ENCODE assay signal across 1 cellular context in the genomic region with DNA sequence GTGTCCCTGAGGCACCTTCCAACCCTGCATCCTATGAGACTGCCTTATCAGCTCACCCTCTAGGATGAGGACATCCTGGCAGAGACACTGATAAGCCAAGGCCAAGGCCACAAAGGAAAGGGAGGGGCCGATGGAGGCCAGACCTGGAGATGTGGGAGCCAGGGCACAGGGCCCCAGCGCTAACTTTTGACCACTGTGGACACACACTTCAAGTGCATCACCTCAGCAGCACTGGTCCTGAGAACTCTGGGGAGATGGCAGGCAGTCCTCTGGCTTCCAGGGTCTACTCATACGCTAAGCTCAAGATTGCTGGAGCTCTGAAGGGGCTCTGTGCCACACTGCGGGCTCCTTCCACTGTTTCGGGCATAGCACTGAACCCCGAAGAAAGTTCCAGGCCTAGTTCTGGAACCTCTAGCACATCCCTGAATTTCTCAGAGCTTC.
TF ChIP-seq lines count a peak whose summit lies in the region.

No MANE protein-coding gene starts in this region.

TF ChIP-seq in HepG2, 621 proteins besides CTCF, POLR2A, EP300 and RAD21 (continued from another document and continues in another):
- TF ChIP-seq, protein P1, sequence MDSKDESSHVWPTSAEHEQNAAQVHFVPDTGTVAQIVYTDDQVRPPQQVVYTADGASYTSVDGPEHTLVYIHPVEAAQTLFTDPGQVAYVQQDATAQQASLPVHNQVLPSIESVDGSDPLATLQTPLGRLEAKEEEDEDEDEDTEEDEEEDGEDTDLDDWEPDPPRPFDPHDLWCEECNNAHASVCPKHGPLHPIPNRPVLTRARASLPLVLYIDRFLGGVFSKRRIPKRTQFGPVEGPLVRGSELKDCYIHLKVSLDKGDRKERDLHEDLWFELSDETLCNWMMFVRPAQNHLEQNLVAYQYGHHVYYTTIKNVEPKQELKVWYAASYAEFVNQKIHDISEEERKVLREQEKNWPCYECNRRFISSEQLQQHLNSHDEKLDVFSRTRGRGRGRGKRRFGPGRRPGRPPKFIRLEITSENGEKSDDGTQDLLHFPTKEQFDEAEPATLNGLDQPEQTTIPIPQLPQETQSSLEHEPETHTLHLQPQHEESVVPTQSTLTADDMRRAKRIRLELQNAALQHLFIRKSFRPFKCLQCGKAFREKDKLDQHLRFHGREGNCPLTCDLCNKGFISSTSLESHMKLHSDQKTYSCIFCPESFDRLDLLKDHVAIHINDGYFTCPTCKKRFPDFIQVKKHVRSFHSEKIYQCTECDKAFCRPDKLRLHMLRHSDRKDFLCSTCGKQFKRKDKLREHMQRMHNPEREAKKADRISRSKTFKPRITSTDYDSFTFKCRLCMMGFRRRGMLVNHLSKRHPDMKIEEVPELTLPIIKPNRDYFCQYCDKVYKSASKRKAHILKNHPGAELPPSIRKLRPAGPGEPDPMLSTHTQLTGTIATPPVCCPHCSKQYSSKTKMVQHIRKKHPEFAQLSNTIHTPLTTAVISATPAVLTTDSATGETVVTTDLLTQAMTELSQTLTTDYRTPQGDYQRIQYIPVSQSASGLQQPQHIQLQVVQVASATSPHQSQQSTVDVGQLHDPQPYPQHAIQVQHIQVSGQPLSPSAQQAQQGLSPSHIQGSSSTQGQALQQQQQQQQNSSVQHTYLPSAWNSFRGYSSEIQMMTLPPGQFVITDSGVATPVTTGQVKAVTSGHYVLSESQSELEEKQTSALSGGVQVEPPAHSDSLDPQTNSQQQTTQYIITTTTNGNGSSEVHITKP (CRISPR knock-in tag; IDR thresholded peaks at IDR 0.05; ENCODE audit: low read depth), result 0 out of 2 replicates have a peak, but pooled peaks have one; percentile 8
- TF ChIP-seq ZNF460 (CRISPR knock-in tag; IDR thresholded peaks at IDR 0.05; ENCODE audit: borderline replicate concordance) (no peak), HES4 (CRISPR knock-in tag; IDR thresholded peaks at IDR 0.05; ENCODE audit: borderline replicate concordance) (no peak), PHF5A (CRISPR knock-in tag; IDR thresholded peaks at IDR 0.05; ENCODE audit: low read depth, unreplicated experiment) (no peak), ZNF557 (CRISPR knock-in tag; IDR thresholded peaks at IDR 0.05) (no peak), ZNF720 (CRISPR knock-in tag; IDR thresholded peaks at IDR 0.05) (no peak), NFATC3 (CRISPR knock-in tag; IDR thresholded peaks at IDR 0.05) (no peak), ZNF12 (CRISPR knock-in tag; IDR thresholded peaks at IDR 0.05) (no peak), SMAD9 (CRISPR knock-in tag; IDR thresholded peaks at IDR 0.05) (no peak), NR3C1 (CRISPR knock-in tag; IDR thresholded peaks at IDR 0.05) (no peak), MYNN (CRISPR knock-in tag; IDR thresholded peaks at IDR 0.05; ENCODE audit: low read depth) (no peak), U2AF1 (optimal IDR thresholded peaks at IDR 0.05; ENCODE audit: low read depth, low read length) (no peak), HNF4A (CRISPR knock-in tag; IDR thresholded peaks at IDR 0.05) (0 out of 2 replicates have a peak, but pooled peaks have one; percentile 27), MTF1 (CRISPR knock-in tag; IDR thresholded peaks at IDR 0.05) (no peak), GATA4 (IDR thresholded peaks at IDR 0.05; ENCODE audit: borderline replicate concordance, low read depth) (peak; percentile 73; the same call in 1 of the 2 replicates), ATF7-NPFF (CRISPR knock-in tag; IDR thresholded peaks at IDR 0.05; ENCODE audit: low read depth) (no peak), NR2F1 (CRISPR knock-in tag; IDR thresholded peaks at IDR 0.05) (0 out of 4 replicates have a peak, but pooled peaks of 1 of the 2 experiments have one; percentile 19), NCOA2 (CRISPR knock-in tag; IDR thresholded peaks at IDR 0.05) (peak; percentile 41; the same call in 1 of the 2 replicates), ATF1 (CRISPR knock-in tag; IDR thresholded peaks at IDR 0.05) (no peak), CBX2 (IDR thresholded peaks at IDR 0.05; ENCODE audit: low read depth, low read length) (no peak), CBX2 (CRISPR knock-in tag; IDR thresholded peaks at IDR 0.05; ENCODE audit: low read depth) (no peak), STAG1 (CRISPR knock-in tag; IDR thresholded peaks at IDR 0.05) (no peak)
- TF ChIP-seq, protein P2, sequence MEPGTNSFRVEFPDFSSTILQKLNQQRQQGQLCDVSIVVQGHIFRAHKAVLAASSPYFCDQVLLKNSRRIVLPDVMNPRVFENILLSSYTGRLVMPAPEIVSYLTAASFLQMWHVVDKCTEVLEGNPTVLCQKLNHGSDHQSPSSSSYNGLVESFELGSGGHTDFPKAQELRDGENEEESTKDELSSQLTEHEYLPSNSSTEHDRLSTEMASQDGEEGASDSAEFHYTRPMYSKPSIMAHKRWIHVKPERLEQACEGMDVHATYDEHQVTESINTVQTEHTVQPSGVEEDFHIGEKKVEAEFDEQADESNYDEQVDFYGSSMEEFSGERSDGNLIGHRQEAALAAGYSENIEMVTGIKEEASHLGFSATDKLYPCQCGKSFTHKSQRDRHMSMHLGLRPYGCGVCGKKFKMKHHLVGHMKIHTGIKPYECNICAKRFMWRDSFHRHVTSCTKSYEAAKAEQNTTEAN (CRISPR knock-in tag; conservative IDR thresholded peaks at IDR 0.05), result no peak
- TF ChIP-seq, protein P3, sequence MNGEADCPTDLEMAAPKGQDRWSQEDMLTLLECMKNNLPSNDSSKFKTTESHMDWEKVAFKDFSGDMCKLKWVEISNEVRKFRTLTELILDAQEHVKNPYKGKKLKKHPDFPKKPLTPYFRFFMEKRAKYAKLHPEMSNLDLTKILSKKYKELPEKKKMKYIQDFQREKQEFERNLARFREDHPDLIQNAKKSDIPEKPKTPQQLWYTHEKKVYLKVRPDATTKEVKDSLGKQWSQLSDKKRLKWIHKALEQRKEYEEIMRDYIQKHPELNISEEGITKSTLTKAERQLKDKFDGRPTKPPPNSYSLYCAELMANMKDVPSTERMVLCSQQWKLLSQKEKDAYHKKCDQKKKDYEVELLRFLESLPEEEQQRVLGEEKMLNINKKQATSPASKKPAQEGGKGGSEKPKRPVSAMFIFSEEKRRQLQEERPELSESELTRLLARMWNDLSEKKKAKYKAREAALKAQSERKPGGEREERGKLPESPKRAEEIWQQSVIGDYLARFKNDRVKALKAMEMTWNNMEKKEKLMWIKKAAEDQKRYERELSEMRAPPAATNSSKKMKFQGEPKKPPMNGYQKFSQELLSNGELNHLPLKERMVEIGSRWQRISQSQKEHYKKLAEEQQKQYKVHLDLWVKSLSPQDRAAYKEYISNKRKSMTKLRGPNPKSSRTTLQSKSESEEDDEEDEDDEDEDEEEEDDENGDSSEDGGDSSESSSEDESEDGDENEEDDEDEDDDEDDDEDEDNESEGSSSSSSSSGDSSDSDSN (CRISPR knock-in tag; IDR thresholded peaks at IDR 0.05), result no peak
- TF ChIP-seq, protein P4, sequence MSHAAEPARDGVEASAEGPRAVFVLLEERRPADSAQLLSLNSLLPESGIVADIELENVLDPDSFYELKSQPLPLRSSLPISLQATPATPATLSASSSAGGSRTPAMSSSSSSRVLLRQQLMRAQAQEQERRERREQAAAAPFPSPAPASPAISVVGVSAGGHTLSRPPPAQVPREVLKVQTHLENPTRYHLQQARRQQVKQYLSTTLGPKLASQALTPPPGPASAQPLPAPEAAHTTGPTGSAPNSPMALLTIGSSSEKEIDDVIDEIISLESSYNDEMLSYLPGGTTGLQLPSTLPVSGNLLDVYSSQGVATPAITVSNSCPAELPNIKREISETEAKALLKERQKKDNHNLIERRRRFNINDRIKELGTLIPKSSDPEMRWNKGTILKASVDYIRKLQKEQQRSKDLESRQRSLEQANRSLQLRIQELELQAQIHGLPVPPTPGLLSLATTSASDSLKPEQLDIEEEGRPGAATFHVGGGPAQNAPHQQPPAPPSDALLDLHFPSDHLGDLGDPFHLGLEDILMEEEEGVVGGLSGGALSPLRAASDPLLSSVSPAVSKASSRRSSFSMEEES (CRISPR knock-in tag; IDR thresholded peaks at IDR 0.05), result no peak
- TF ChIP-seq, protein P5, sequence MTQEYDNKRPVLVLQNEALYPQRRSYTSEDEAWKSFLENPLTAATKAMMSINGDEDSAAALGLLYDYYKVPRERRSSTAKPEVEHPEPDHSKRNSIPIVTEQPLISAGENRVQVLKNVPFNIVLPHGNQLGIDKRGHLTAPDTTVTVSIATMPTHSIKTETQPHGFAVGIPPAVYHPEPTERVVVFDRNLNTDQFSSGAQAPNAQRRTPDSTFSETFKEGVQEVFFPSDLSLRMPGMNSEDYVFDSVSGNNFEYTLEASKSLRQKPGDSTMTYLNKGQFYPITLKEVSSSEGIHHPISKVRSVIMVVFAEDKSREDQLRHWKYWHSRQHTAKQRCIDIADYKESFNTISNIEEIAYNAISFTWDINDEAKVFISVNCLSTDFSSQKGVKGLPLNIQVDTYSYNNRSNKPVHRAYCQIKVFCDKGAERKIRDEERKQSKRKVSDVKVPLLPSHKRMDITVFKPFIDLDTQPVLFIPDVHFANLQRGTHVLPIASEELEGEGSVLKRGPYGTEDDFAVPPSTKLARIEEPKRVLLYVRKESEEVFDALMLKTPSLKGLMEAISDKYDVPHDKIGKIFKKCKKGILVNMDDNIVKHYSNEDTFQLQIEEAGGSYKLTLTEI (CRISPR knock-in tag; conservative IDR thresholded peaks at IDR 0.05), result no peak
- TF ChIP-seq, protein P6, sequence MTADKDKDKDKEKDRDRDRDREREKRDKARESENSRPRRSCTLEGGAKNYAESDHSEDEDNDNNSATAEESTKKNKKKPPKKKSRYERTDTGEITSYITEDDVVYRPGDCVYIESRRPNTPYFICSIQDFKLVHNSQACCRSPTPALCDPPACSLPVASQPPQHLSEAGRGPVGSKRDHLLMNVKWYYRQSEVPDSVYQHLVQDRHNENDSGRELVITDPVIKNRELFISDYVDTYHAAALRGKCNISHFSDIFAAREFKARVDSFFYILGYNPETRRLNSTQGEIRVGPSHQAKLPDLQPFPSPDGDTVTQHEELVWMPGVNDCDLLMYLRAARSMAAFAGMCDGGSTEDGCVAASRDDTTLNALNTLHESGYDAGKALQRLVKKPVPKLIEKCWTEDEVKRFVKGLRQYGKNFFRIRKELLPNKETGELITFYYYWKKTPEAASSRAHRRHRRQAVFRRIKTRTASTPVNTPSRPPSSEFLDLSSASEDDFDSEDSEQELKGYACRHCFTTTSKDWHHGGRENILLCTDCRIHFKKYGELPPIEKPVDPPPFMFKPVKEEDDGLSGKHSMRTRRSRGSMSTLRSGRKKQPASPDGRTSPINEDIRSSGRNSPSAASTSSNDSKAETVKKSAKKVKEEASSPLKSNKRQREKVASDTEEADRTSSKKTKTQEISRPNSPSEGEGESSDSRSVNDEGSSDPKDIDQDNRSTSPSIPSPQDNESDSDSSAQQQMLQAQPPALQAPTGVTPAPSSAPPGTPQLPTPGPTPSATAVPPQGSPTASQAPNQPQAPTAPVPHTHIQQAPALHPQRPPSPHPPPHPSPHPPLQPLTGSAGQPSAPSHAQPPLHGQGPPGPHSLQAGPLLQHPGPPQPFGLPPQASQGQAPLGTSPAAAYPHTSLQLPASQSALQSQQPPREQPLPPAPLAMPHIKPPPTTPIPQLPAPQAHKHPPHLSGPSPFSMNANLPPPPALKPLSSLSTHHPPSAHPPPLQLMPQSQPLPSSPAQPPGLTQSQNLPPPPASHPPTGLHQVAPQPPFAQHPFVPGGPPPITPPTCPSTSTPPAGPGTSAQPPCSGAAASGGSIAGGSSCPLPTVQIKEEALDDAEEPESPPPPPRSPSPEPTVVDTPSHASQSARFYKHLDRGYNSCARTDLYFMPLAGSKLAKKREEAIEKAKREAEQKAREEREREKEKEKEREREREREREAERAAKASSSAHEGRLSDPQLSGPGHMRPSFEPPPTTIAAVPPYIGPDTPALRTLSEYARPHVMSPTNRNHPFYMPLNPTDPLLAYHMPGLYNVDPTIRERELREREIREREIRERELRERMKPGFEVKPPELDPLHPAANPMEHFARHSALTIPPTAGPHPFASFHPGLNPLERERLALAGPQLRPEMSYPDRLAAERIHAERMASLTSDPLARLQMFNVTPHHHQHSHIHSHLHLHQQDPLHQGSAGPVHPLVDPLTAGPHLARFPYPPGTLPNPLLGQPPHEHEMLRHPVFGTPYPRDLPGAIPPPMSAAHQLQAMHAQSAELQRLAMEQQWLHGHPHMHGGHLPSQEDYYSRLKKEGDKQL (CRISPR knock-in tag; IDR thresholded peaks at IDR 0.05; ENCODE audit: low read depth), result no peak
- TF ChIP-seq, protein P7, sequence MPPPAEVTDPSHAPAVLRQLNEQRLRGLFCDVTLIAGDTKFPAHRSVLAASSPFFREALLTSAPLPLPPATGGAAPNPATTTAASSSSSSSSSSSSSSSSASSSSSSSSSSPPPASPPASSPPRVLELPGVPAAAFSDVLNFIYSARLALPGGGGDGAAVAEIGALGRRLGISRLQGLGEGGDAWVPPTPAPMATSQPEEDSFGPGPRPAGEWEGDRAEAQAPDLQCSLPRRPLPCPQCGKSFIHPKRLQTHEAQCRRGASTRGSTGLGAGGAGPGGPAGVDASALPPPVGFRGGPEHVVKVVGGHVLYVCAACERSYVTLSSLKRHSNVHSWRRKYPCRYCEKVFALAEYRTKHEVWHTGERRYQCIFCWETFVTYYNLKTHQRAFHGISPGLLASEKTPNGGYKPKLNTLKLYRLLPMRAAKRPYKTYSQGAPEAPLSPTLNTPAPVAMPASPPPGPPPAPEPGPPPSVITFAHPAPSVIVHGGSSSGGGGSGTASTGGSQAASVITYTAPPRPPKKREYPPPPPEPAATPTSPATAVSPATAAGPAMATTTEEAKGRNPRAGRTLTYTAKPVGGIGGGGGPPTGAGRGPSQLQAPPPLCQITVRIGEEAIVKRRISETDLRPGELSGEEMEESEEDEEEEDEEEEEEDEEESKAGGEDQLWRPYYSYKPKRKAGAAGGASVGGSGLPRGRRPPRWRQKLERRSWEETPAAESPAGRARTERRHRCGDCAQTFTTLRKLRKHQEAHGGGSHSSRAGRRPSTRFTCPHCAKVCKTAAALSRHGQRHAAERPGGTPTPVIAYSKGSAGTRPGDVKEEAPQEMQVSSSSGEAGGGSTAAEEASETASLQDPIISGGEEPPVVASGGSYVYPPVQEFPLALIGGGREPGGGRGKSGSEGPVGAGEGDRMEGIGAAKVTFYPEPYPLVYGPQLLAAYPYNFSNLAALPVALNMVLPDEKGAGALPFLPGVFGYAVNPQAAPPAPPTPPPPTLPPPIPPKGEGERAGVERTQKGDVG (CRISPR knock-in tag; IDR thresholded peaks at IDR 0.05; ENCODE audit: borderline replicate concordance), result no peak
- TF ChIP-seq, protein P8, sequence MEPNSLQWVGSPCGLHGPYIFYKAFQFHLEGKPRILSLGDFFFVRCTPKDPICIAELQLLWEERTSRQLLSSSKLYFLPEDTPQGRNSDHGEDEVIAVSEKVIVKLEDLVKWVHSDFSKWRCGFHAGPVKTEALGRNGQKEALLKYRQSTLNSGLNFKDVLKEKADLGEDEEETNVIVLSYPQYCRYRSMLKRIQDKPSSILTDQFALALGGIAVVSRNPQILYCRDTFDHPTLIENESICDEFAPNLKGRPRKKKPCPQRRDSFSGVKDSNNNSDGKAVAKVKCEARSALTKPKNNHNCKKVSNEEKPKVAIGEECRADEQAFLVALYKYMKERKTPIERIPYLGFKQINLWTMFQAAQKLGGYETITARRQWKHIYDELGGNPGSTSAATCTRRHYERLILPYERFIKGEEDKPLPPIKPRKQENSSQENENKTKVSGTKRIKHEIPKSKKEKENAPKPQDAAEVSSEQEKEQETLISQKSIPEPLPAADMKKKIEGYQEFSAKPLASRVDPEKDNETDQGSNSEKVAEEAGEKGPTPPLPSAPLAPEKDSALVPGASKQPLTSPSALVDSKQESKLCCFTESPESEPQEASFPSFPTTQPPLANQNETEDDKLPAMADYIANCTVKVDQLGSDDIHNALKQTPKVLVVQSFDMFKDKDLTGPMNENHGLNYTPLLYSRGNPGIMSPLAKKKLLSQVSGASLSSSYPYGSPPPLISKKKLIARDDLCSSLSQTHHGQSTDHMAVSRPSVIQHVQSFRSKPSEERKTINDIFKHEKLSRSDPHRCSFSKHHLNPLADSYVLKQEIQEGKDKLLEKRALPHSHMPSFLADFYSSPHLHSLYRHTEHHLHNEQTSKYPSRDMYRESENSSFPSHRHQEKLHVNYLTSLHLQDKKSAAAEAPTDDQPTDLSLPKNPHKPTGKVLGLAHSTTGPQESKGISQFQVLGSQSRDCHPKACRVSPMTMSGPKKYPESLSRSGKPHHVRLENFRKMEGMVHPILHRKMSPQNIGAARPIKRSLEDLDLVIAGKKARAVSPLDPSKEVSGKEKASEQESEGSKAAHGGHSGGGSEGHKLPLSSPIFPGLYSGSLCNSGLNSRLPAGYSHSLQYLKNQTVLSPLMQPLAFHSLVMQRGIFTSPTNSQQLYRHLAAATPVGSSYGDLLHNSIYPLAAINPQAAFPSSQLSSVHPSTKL (CRISPR knock-in tag; IDR thresholded peaks at IDR 0.05), result peak; percentile 70
